17 cellular contexts compared by ENCODE assay signal in the genomic region with DNA sequence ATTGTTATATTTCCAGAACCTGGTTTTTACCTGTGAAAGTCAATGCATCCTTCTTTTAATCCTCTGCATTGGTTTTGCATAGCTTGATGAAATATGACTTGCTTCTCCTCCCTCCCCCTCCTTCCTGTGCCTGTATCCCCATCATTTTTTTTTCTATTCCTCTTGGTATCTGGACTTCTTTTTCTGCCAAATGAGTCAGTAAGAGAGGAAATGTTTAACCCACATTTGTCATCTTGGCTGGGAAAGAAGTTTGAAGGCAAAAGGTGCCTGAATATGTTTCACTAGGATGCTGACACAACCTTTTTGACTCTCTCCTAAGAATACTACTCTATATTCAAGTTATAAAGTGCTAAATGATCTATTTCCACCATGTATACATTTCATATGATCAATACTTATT. TPM values are rescaled to one million over a fixed set of nuclear protein-coding genes. Genes with fewer than 3 reads are reported as not detected.
A peak's percentile ranks its signal among the peaks of the same experiment; 100 is the strongest.
DNase-seq lines count a peak whose midpoint lies in the region; ATAC-seq, FAIRE-seq and TF ChIP-seq lines count a peak whose summit lies in the region.
"Had no signal": no experiment of that assay in that cellular context is flagged by ENCODE, and none has a peak within 500 bp of the region (broad histone marks: within the 10 kb centered on the region; RNA-seq: fewer than 3 reads in every experiment).

No MANE protein-coding gene starts in this region.

- no TSS peak for BruUV-seq in endothelial cell of umbilical vein (replicated peaks; lab: Mats Ljungman, UMichigan)

- peak; percentile 81 for FAIRE-seq in endothelial cell of umbilical vein (lab: Jason Lieb, UNC)
- FAIRE-seq: GM12891, pancreas had no signal

- H3K9ac ChIP-seq in endothelial cell of umbilical vein (replicated peaks; ENCODE audit: extremely low read depth, insufficient read depth, low read length): no peak overlapping the region
- H3K9ac ChIP-seq: BLaER1 had no signal

- H3K36me3 Mint-ChIP-seq in mesothelial cell of epicardium (no peaks in the 10 kb centered on the region), T-helper 17 cell (ENCODE audit: low read depth) (no peaks in the 10 kb centered on the region)

- intact Hi-C loops in endothelial cell of umbilical vein (cut with micrococcal nuclease): loop anchor here (1.0 to 2.0 kb wide), 2 partner anchors 74 to 114 kb away; no protein-coding TSS in a partner anchor
- intact Hi-C loops in vagina (cut with DNase I): no loop called here

- H3K4me1 ChIP-seq in endothelial cell of umbilical vein (ENCODE audit: control insufficient read depth, extremely low read depth, insufficient read depth, low read length) (peaks cover 24% of the 10 kb centered on the region), vagina (peaks cover 6% of the 10 kb centered on the region)

- CTCF ChIA-PET in BJ (lab: Yijun Ruan, JAX): no interaction called here
- CTCF ChIA-PET in endothelial cell of umbilical vein (lab: Charles Lee): interaction anchor here (0.7 to 6.7 kb wide), 9 partner anchors 9 to 408 kb away, joined by 3 to 45 read pairs (median 7); partner anchors contain the start of gene CDKN2B

- peaks cover 47% of the 10 kb centered on the region for H3K4me1 Mint-ChIP-seq in mesothelial cell of epicardium
- peaks cover 32% of the 10 kb centered on the region for H3K4me1 Mint-ChIP-seq in T-helper 17 cell

- H3K79me2 ChIP-seq in endothelial cell of umbilical vein (ENCODE audit: control insufficient read depth, insufficient read depth, low read length): no peaks in the 10 kb centered on the region

- peaks cover 1% of the 10 kb centered on the region; the same call in 1 of the 2 replicates for H3K27me3 ChIP-seq in BJ (ENCODE audit: control insufficient read depth, insufficient read depth, low read length)
- no peaks in the 10 kb centered on the region for H3K27me3 ChIP-seq in endothelial cell of umbilical vein (ENCODE audit: control insufficient read depth in 2 of 2, insufficient read depth in 2 of 2, low read length in 2 of 2)
- H3K27me3 ChIP-seq in vagina: no peaks in the 10 kb centered on the region
- H3K27me3 ChIP-seq: BLaER1, pancreas had no signal

- TF ChIP-seq POLR2A in endothelial cell of umbilical vein (IDR thresholded peaks at IDR 0.05; ENCODE audit: low read depth, low read length): no peak
- no peak for TF ChIP-seq POLR2A in vagina (IDR thresholded peaks at IDR 0.05)

- H3K4me3 ChIP-seq in BJ (ENCODE audit: low read depth, low read length) (no peak overlapping the region), endothelial cell of umbilical vein (replicated peaks in 1 of 3; ENCODE audit: insufficient read depth in 1 of 3, low read depth in 1 of 3, low read length in 3 of 3) (no peak overlapping the region), vagina (no peak overlapping the region)
- H3K4me3 ChIP-seq: BLaER1, pancreas had no signal

- DNase-seq in BJ (ENCODE audit: low read depth) (peak; percentile 37), RKO (ENCODE audit: low spot score) (peak; percentile 87), endothelial cell of umbilical vein (ENCODE audit: low read depth, low spot score) (peak; percentile 87), mesothelial cell of epicardium (ENCODE audit: low spot score in 2 of 2, unreplicated experiment in 2 of 2) (no peak), T-helper 17 cell (no peak), vagina (ENCODE audit: extremely low spot score in 2 of 2) (no peak), NCI-H1436 treated with DMSO at 0.1 percent for 48 hours (lab: John Stamatoyannopoulos, UW) (no peak)
- DNase-seq: DND-41; effector CD4-positive, alpha-beta T cell; NCI-H187 treated with DMSO at 0.1 percent for 48 hours; NCI-H82; pancreas had no signal

- ATAC-seq in T-helper 17 cell: no peak
- ATAC-seq in HG03521 (IDR thresholded peaks at IDR 0.05; ENCODE audit: unreplicated experiment): no peak
- ATAC-seq: pancreas had no signal

- POLR2A ChIA-PET in BJ (lab: Charles Lee): no interaction called here
- POLR2A ChIA-PET in endothelial cell of umbilical vein (lab: Charles Lee): no interaction called here

- TF ChIP-seq CTCF in BJ (IDR thresholded peaks at IDR 0.05; ENCODE audit: insufficient read depth, low read depth, low read length) (no peak), endothelial cell of umbilical vein (IDR thresholded peaks at IDR 0.05; ENCODE audit: extremely low read depth in 1 of 2, insufficient read depth in 1 of 2, low read depth in 1 of 2, low read length in 2 of 2) (no peak), mesothelial cell of epicardium (IDR thresholded peaks at IDR 0.05; ENCODE audit: unreplicated experiment) (no peak), vagina (IDR thresholded peaks at IDR 0.05) (no peak)

- no peaks in the 10 kb centered on the region for H3K36me3 ChIP-seq in BJ (ENCODE audit: control insufficient read depth, insufficient read depth, low read length)
- no peaks in the 10 kb centered on the region for H3K36me3 ChIP-seq in endothelial cell of umbilical vein (ENCODE audit: control insufficient read depth in 2 of 2, extremely low read depth in 1 of 2, insufficient read depth in 2 of 2, low read length in 2 of 2)
- H3K36me3 ChIP-seq in vagina: no peaks in the 10 kb centered on the region
- H3K36me3 ChIP-seq: BLaER1, pancreas had no signal

- no peaks in the 10 kb centered on the region for H3K9me3 Mint-ChIP-seq in mesothelial cell of epicardium
- H3K9me3 Mint-ChIP-seq: T-helper 2 cell treated with Interferon-gamma antibody and Interleukin-4, amounts not matched to agents 5 μg/mL and 100 μg/mL, for 36 hours had no signal

- no peaks in the 10 kb centered on the region for H3K27me3 Mint-ChIP-seq in mesothelial cell of epicardium (ENCODE audit: low read depth)
- no peaks in the 10 kb centered on the region for H3K27me3 Mint-ChIP-seq in T-helper 17 cell

- H3K9me3 ChIP-seq in endothelial cell of umbilical vein (replicated peaks; ENCODE audit: control insufficient read depth, insufficient read depth, low read length) (no peaks in the 10 kb centered on the region), T-helper 17 cell (ENCODE audit: control insufficient read depth, low read length, poor library complexity, severe bottlenecking) (no peaks in the 10 kb centered on the region), vagina (no peaks in the 10 kb centered on the region)
- H3K9me3 ChIP-seq: BLaER1, pancreas had no signal

- dilution Hi-C loops in endothelial cell of umbilical vein (cut with MboI; ENCODE audit: extremely low pct_ligation_motif_present, low sequenced_read_pairs): no loop called here

- no peaks in the 10 kb centered on the region for H3K9me1 ChIP-seq in endothelial cell of umbilical vein (replicated peaks; ENCODE audit: control insufficient read depth, extremely low read depth, insufficient read depth, low read length)

- H3K27ac ChIP-seq in endothelial cell of umbilical vein (ENCODE audit: insufficient read depth, low read depth, low read length) (no peak overlapping the region), vagina (no peak overlapping the region)
- H3K27ac ChIP-seq: BLaER1, HL-60, pancreas had no signal

- no peaks in the 10 kb centered on the region for H4K20me1 ChIP-seq in endothelial cell of umbilical vein (replicated peaks; ENCODE audit: control insufficient read depth, extremely low read depth, insufficient read depth, low read length)
- H4K20me1 ChIP-seq: BLaER1 had no signal

- H3K27ac Mint-ChIP-seq in mesothelial cell of epicardium: peak overlapping the region; percentile 11
- no peak overlapping the region for H3K27ac Mint-ChIP-seq in T-helper 17 cell
- H3K27ac Mint-ChIP-seq: T-helper 2 cell treated with Interferon-gamma antibody and Interleukin-4, amounts not matched to agents 5 μg/mL and 100 μg/mL, for 36 hours had no signal

- H3K4me3 Mint-ChIP-seq in mesothelial cell of epicardium (no peak overlapping the region), T-helper 17 cell (no peak overlapping the region)
- H3K4me3 Mint-ChIP-seq: T-helper 2 cell treated with Interferon-gamma antibody and Interleukin-4, amounts not matched to agents 5 μg/mL and 100 μg/mL, for 36 hours had no signal

- no peak overlapping the region for H2AFZ ChIP-seq in endothelial cell of umbilical vein (ENCODE audit: low read depth, low read length)

- H3K4me2 ChIP-seq in endothelial cell of umbilical vein (ENCODE audit: insufficient read depth, low read length): peak overlapping the region; percentile 8
- H3K4me2 ChIP-seq: BLaER1 had no signal

RNA-seq across cellular contexts. Expression of gene CDKN2B, which starts 35.5 kb away (rescaled TPM):
- 4.3 and 5.2 TPM in 2 replicates for polyA plus RNA-seq in BJ (2011; rRNA removed)
- 2.6 and 3.0 TPM in 2 replicates for polyA minus RNA-seq in BJ (2011; rRNA and poly(A)+ RNA removed)
- 2.1 and 2.3 TPM in 2 replicates for total RNA-seq in endothelial cell of umbilical vein
- polyA plus RNA-seq in endothelial cell of umbilical vein: 1.6 and 2.1 TPM in 2 replicates
- 1.6 and 2.2 TPM in 2 replicates for polyA plus RNA-seq in endothelial cell of umbilical vein (2011; cell fraction: cytosol; rRNA removed)
- 2.1 and 4.0 TPM in 2 replicates for polyA plus RNA-seq in endothelial cell of umbilical vein (2011; cell fraction: nucleus; rRNA removed)
- polyA plus RNA-seq in endothelial cell of umbilical vein (2012): 5.7 and 6.0 TPM in 2 replicates
- 0.53 and 3.0 TPM in 2 replicates for polyA minus RNA-seq in endothelial cell of umbilical vein
- 17.0 TPM for polyA minus RNA-seq in endothelial cell of umbilical vein (2011; cell fraction: cytosol; rRNA and poly(A)+ RNA removed)
- 1.9 and 3.4 TPM in 2 replicates for polyA minus RNA-seq in endothelial cell of umbilical vein (2011; cell fraction: nucleus; rRNA and poly(A)+ RNA removed)
- 40.3 to 47.6 TPM (median 45.2 TPM) in 3 replicates for total RNA-seq in mesothelial cell of epicardium
- 1 to 10 TPM; 1.7 to 2.0 TPM for total RNA-seq in T-helper 17 cell
- total RNA-seq in vagina: 67.0 TPM

RNA-seq across cellular contexts. Expression of gene CDKN2B-AS1, which starts 50.0 kb away (rescaled TPM):
- polyA plus RNA-seq in BJ (2011; rRNA removed) (0.59 and 1.1 TPM in 2 replicates), endothelial cell of umbilical vein (0.27 and 0.44 TPM in 2 replicates)
- 1.2 and 2.1 TPM in 2 replicates for polyA minus RNA-seq in BJ (2011; rRNA and poly(A)+ RNA removed)
- total RNA-seq in endothelial cell of umbilical vein (1.9 and 2.4 TPM in 2 replicates), mesothelial cell of epicardium (8.2 to 10.8 TPM (median 8.8 TPM) in 3 replicates), T-helper 17 cell (1 to 10 TPM; 1.6 to 1.7 TPM), vagina (5.9 TPM)
- polyA plus RNA-seq in endothelial cell of umbilical vein (2011; cell fraction: cytosol; rRNA removed): 0.22 and 0.47 TPM in 2 replicates
- 3.1 and 3.8 TPM in 2 replicates for polyA plus RNA-seq in endothelial cell of umbilical vein (2011; cell fraction: nucleus; rRNA removed)
- 0.61 and 1.1 TPM in 2 replicates for polyA plus RNA-seq in endothelial cell of umbilical vein (2012)
- 1.8 and 2.7 TPM in 2 replicates for polyA minus RNA-seq in endothelial cell of umbilical vein
- polyA minus RNA-seq in endothelial cell of umbilical vein (2011; cell fraction: cytosol; rRNA and poly(A)+ RNA removed): 5.3 TPM
- polyA minus RNA-seq in endothelial cell of umbilical vein (2011; cell fraction: nucleus; rRNA and poly(A)+ RNA removed): 5.0 and 10.3 TPM in 2 replicates

RNA-seq across cellular contexts. Expression of gene CDKN2A, which starts 50.4 kb away (rescaled TPM):
- polyA plus RNA-seq in BJ (2011; rRNA removed): 15.2 and 20.0 TPM in 2 replicates
- 4.2 and 5.0 TPM in 2 replicates for polyA minus RNA-seq in BJ (2011; rRNA and poly(A)+ RNA removed)
- 8.5 and 9.3 TPM in 2 replicates for total RNA-seq in endothelial cell of umbilical vein
- 10.7 and 14.1 TPM in 2 replicates for polyA plus RNA-seq in endothelial cell of umbilical vein
- polyA plus RNA-seq in endothelial cell of umbilical vein (2011; cell fraction: cytosol; rRNA removed): 5.8 and 8.1 TPM in 2 replicates
- polyA plus RNA-seq in endothelial cell of umbilical vein (2011; cell fraction: nucleus; rRNA removed): 5.2 and 5.3 TPM in 2 replicates
- polyA plus RNA-seq in endothelial cell of umbilical vein (2012): 13.2 and 23.8 TPM in 2 replicates
- 2.5 and 2.9 TPM in 2 replicates for polyA minus RNA-seq in endothelial cell of umbilical vein
- polyA minus RNA-seq in endothelial cell of umbilical vein (2011; cell fraction: cytosol; rRNA and poly(A)+ RNA removed): 182 TPM
- 3.3 and 3.8 TPM in 2 replicates for polyA minus RNA-seq in endothelial cell of umbilical vein (2011; cell fraction: nucleus; rRNA and poly(A)+ RNA removed)
- 79.5 to 88.5 TPM (median 86.1 TPM) in 3 replicates for total RNA-seq in mesothelial cell of epicardium
- 1 to 10 TPM; 4.9 to 5.7 TPM for total RNA-seq in T-helper 17 cell
- 25.8 TPM for total RNA-seq in vagina

Comparison
In these comparisons a context has a peak if more than half of its experiments do, and no peak if none do; other contexts are left out.
1. DNase-seq: peak in BJ (single experiment), RKO (single experiment) and endothelial cell of umbilical vein (single experiment); none in mesothelial cell of epicardium (0 of 2), T-helper 17 cell (0 of 3), vagina (0 of 2) and NCI-H1436 treated with DMSO at 0.1 percent for 48 hours (single experiment).
2. RNA of gene CDKN2B, which starts 35.5 kb away (total RNA-seq): 67.0 TPM in vagina (single experiment) and 40.3 to 47.6 TPM in mesothelial cell of epicardium; 2.1 to 2.3 TPM in endothelial cell of umbilical vein and 1.7 to 2.0 TPM in T-helper 17 cell; every median in the first group is over 10 times any median in the second.